In genomic region chr4:105630670-105631655, GRCh38 we compare ENCODE assay signal across 25 cellular contexts.
DNase-seq lines count a peak whose midpoint lies in the region; ATAC-seq and TF ChIP-seq lines count a peak whose summit lies in the region.
"Had no signal": no experiment of that assay in that cellular context is flagged by ENCODE, and none has a peak within 500 bp of the region (broad histone marks: within the 10 kb centered on the region; RNA-seq: fewer than 3 reads in every experiment).

No MANE protein-coding gene starts in this region.

- H3K4me3 ChIP-seq in heart left ventricle (no peak overlapping the region), right cardiac atrium (ENCODE audit: low read length) (no peak overlapping the region), RWPE2 (ENCODE audit: severe bottlenecking) (no peak overlapping the region), smooth muscle cell (no peak overlapping the region), mucosa of descending colon (no peak overlapping the region)
- H3K4me3 ChIP-seq: ascending aorta, lung, psoas muscle, thoracic aorta had no signal

- H3K36me3 ChIP-seq in heart left ventricle = no peaks in the 10 kb centered on the region
- no peaks in the 10 kb centered on the region for H3K36me3 ChIP-seq in RWPE2 (ENCODE audit: low read depth)
- no peaks in the 10 kb centered on the region for H3K36me3 ChIP-seq in smooth muscle cell (ENCODE audit: low read depth)
- no peaks in the 10 kb centered on the region for H3K36me3 ChIP-seq in mucosa of descending colon (ENCODE audit: low read depth)
- H3K36me3 ChIP-seq: ascending aorta, neutrophil, thoracic aorta had no signal

- H3K9ac ChIP-seq in smooth muscle cell (ENCODE audit: low read depth) = no peak overlapping the region

- peak overlapping the region; percentile 20 for H3K4me2 ChIP-seq in smooth muscle cell

- H3K79me2 ChIP-seq in smooth muscle cell (ENCODE audit: low read depth) = no peaks in the 10 kb centered on the region

- H3K9me3 Mint-ChIP-seq in activated naive CD4-positive, alpha-beta T cell treated with anti-CD3 and anti-CD28 coated beads, Interleukin-2, amount 50 U/mL, for 72 hours = no peaks in the 10 kb centered on the region
- H3K9me3 Mint-ChIP-seq: activated naive CD8-positive, alpha-beta T cell treated with anti-CD3 and anti-CD28 coated beads, Interleukin-2, amount 10 ng/mL, durations not matched to agents 7 days and 5 days; CD4-positive, alpha-beta T cell; stimulated activated naive CD8-positive, alpha-beta T cell treated with anti-CD3 and anti-CD28 coated beads, Interleukin-15, Interleukin-2, amounts not matched to agents 100 ng/mL and 50 ng/mL, for 24 hours; T-helper 2 cell treated with Interferon-gamma antibody and Interleukin-4, amounts not matched to agents 5 μg/mL and 100 μg/mL, for 36 hours had no signal

- H3K27me3 ChIP-seq in heart left ventricle (no peaks in the 10 kb centered on the region), right cardiac atrium (ENCODE audit: control insufficient read depth, insufficient read depth) (no peaks in the 10 kb centered on the region), RWPE2 (ENCODE audit: insufficient read depth, poor library complexity, severe bottlenecking) (no peaks in the 10 kb centered on the region), smooth muscle cell (ENCODE audit: low read depth) (peaks cover 20% of the 10 kb centered on the region)
- H3K27me3 ChIP-seq: ascending aorta, neutrophil had no signal

- intact Hi-C loops in heart left ventricle (cut with DNase I) (no loop called here), right cardiac atrium (cut with DNase I) (no loop called here), mucosa of descending colon (cut with DNase I, micrococcal nuclease) (loop anchor here in 1 of 2 donors (5.0 kb wide), 1 partner anchor 109 kb away; no protein-coding TSS in a partner anchor)

- WGBS in heart left ventricle, 4 donors = 37 to 47% (median 45%) methylated on average over 7 of the region's 7 CpGs
- WGBS in right cardiac atrium = 43% methylated on average over 7 of the region's 7 CpGs
- WGBS in smooth muscle cell (ENCODE audit: low lambda C conversion rate) = 58% methylated on average over 7 of the region's 7 CpGs

- TF ChIP-seq CTCF in heart left ventricle (IDR thresholded peaks at IDR 0.05) = no peak
- no peak for TF ChIP-seq CTCF in RWPE2 (IDR thresholded peaks at IDR 0.05; ENCODE audit: poor library complexity, severe bottlenecking)
- TF ChIP-seq CTCF in smooth muscle cell (IDR thresholded peaks at IDR 0.05; ENCODE audit: borderline replicate concordance, insufficient read depth, poor library complexity, severe bottlenecking) = no peak
- no peak for TF ChIP-seq CTCF in mucosa of descending colon (IDR thresholded peaks at IDR 0.05)

- H3K4me1 ChIP-seq in heart left ventricle (peaks cover 0 to 40% (median 22%) of the 10 kb centered on the region in 12 donors), right cardiac atrium (ENCODE audit: control insufficient read depth, insufficient read depth, low read length) (no peaks in the 10 kb centered on the region), RWPE2 (ENCODE audit: insufficient read depth, poor library complexity, severe bottlenecking) (peaks cover 29% of the 10 kb centered on the region), smooth muscle cell (ENCODE audit: low read depth) (peaks cover 4% of the 10 kb centered on the region), mucosa of descending colon (ENCODE audit: low read depth) (peaks cover 10% of the 10 kb centered on the region)
- H3K4me1 ChIP-seq: ascending aorta had no signal

- no peak for DNase-seq in heart left ventricle
- no peak for DNase-seq in right cardiac atrium
- DNase-seq in RWPE2 (ENCODE audit: low spot score) = no peak
- DNase-seq in foreskin melanocyte = peak; percentile 98
- no peak for DNase-seq in smooth muscle cell (lab: John Stamatoyannopoulos, UW; ENCODE audit: unreplicated experiment)
- DNase-seq in activated naive CD4-positive, alpha-beta T cell treated with anti-CD3 and anti-CD28 coated beads, Interleukin-2, amount 50 U/mL, for 72 hours (ENCODE audit: low spot score in 2 of 2) = no peak
- no peak for DNase-seq in mucosa of descending colon
- DNase-seq: activated CD4-positive, alpha-beta T cell treated with anti-CD3 and anti-CD28 coated beads for 36 hours; activated effector memory CD4-positive, alpha-beta T cell treated with Interleukin-2 at 50 U/mL for 16 hours; activated naive CD8-positive, alpha-beta T cell treated with anti-CD3 and anti-CD28 coated beads, Interleukin-2, amount 10 ng/mL, durations not matched to agents 7 days and 5 days; CD4-positive, alpha-beta T cell; DMS 273 treated with DMSO at 0.1 percent for 48 hours; EL; islet precursor cell; NCI-H2081 treated with DMSO at 0.1 percent for 48 hours; NCI-H446; NCI-H774; psoas muscle had no signal

- TF ChIP-seq POLR2A in heart left ventricle (IDR thresholded peaks at IDR 0.05) = no peak

- no peaks in the 10 kb centered on the region for H3F3A ChIP-seq in smooth muscle cell (ENCODE audit: low read depth)

- H3K36me3 Mint-ChIP-seq in activated naive CD4-positive, alpha-beta T cell treated with anti-CD3 and anti-CD28 coated beads, Interleukin-2, amount 50 U/mL, for 72 hours = no peaks in the 10 kb centered on the region
- H3K36me3 Mint-ChIP-seq: activated naive CD8-positive, alpha-beta T cell treated with anti-CD3 and anti-CD28 coated beads, Interleukin-2, amount 10 ng/mL, durations not matched to agents 7 days and 5 days had no signal

- H4K20me1 ChIP-seq in smooth muscle cell (ENCODE audit: low read depth) = no peaks in the 10 kb centered on the region

- ATAC-seq in heart left ventricle (peak in 1 of 4 donors; percentile 26), right cardiac atrium (no peak), RWPE2 (ENCODE audit: low read depth) (peak; percentile 75), mucosa of descending colon (no peak), GM19395 (IDR thresholded peaks at IDR 0.05; ENCODE audit: unreplicated experiment) (no peak)
- ATAC-seq in activated naive CD4-positive, alpha-beta T cell treated with anti-CD3 and anti-CD28 coated beads, Interleukin-2, amount 50 U/mL, for 72 hours = no peak
- ATAC-seq: activated CD4-positive, alpha-beta T cell treated with anti-CD3 and anti-CD28 coated beads for 36 hours; psoas muscle had no signal

- peak overlapping the region; percentile 17 for H2AFZ ChIP-seq in smooth muscle cell (ENCODE audit: low read depth)

- peak overlapping the region in 7 of 12 donors; percentile 1 to 59 (median 28) for H3K27ac ChIP-seq in heart left ventricle
- no peak overlapping the region for H3K27ac ChIP-seq in right cardiac atrium (ENCODE audit: low read length)
- peak overlapping the region; percentile 18 for H3K27ac ChIP-seq in RWPE2 (ENCODE audit: poor library complexity, severe bottlenecking)
- no peak overlapping the region for H3K27ac ChIP-seq in smooth muscle cell (ENCODE audit: low read depth)
- H3K27ac ChIP-seq: ascending aorta, neutrophil, psoas muscle, thoracic aorta had no signal

- H3K9me3 ChIP-seq in heart left ventricle = no peaks in the 10 kb centered on the region
- no peaks in the 10 kb centered on the region for H3K9me3 ChIP-seq in right cardiac atrium (ENCODE audit: control insufficient read depth, low read length)
- H3K9me3 ChIP-seq in RWPE2 (ENCODE audit: severe bottlenecking) = no peaks in the 10 kb centered on the region
- H3K9me3 ChIP-seq in smooth muscle cell (replicated peaks; ENCODE audit: low read depth) = no peaks in the 10 kb centered on the region
- no peaks in the 10 kb centered on the region for H3K9me3 ChIP-seq in mucosa of descending colon
- H3K9me3 ChIP-seq: ascending aorta, neutrophil, psoas muscle, thoracic aorta had no signal

- H3K27ac Mint-ChIP-seq in activated naive CD4-positive, alpha-beta T cell treated with anti-CD3 and anti-CD28 coated beads, Interleukin-2, amount 50 U/mL, for 72 hours = no peak overlapping the region
- H3K27ac Mint-ChIP-seq: activated CD4-positive, alpha-beta T cell treated with anti-CD3 and anti-CD28 coated beads for 36 hours; activated naive CD8-positive, alpha-beta T cell treated with anti-CD3 and anti-CD28 coated beads, Interleukin-2, amount 10 ng/mL, durations not matched to agents 7 days and 5 days; CD4-positive, alpha-beta T cell; stimulated activated naive CD8-positive, alpha-beta T cell treated with anti-CD3 and anti-CD28 coated beads, Interleukin-15, Interleukin-2, amounts not matched to agents 100 ng/mL and 50 ng/mL, for 24 hours; T-helper 2 cell treated with Interferon-gamma antibody and Interleukin-4, amounts not matched to agents 5 μg/mL and 100 μg/mL, for 36 hours had no signal

Comparison
In these comparisons a context has a peak if more than half of its experiments do, and no peak if none do; other contexts are left out.
1. H3K27ac ChIP-seq: peak in heart left ventricle (7 of 12) and RWPE2 (single experiment); none in right cardiac atrium (single experiment) and smooth muscle cell (single experiment).